25 cellular contexts compared by ENCODE assay signal in genomic region chr2:215620528-215620927, GRCh38.
DNase-seq lines count a peak whose midpoint lies in the region; ATAC-seq, FAIRE-seq and TF ChIP-seq lines count a peak whose summit lies in the region.
"Had no signal": no experiment of that assay in that cellular context is flagged by ENCODE, and none has a peak within 500 bp of the region (broad histone marks: within the 10 kb centered on the region; RNA-seq: fewer than 3 reads in every experiment).

No MANE protein-coding gene starts in this region.

- H3K9me3 ChIP-seq in IMR-90 (ENCODE audit: control insufficient read depth, insufficient read depth, low read length) (no peaks in the 10 kb centered on the region), K562 (replicated peaks; ENCODE audit: control insufficient read depth, insufficient read depth, low read depth, low read length) (peaks cover 3% of the 10 kb centered on the region), aorta (ENCODE audit: control insufficient read depth, low read length) (no peaks in the 10 kb centered on the region)
- H3K9me3 ChIP-seq: MG63, thoracic aorta had no signal

- H2AK9ac ChIP-seq in IMR-90 (replicated peaks; ENCODE audit: low read depth, low read length, poor library complexity) = no peak overlapping the region

- intact Hi-C loops in IMR-90 (cut with micrococcal nuclease) (loop anchor here (5.0 kb wide), 1 partner anchor 158 kb away; no protein-coding TSS in a partner anchor), K562 (cut with micrococcal nuclease) (loop anchor here (1.0 to 5.0 kb wide), 2 partner anchors 168 to 208 kb away; no protein-coding TSS in a partner anchor), aorta (cut with DNase I) (loop anchor here (5.0 to 10.0 kb wide), 2 partner anchors 88 to 186 kb away; partner anchors contain the start of gene FN1 (in 1 of the 2))

- TF ChIP-seq EP300 in K562 (IDR thresholded peaks at IDR 0.05; ENCODE audit: low read length) = no peak

- H2BK120ac ChIP-seq in IMR-90 (ENCODE audit: low read depth, low read length) = peak overlapping the region; percentile 25; the same call in 1 of the 2 replicates

- H3K36me3 Mint-ChIP-seq in nephron progenitor cell (ENCODE audit: low read depth) = peaks cover 17% of the 10 kb centered on the region
- no peaks in the 10 kb centered on the region for H3K36me3 Mint-ChIP-seq in type B pancreatic cell
- H3K36me3 Mint-ChIP-seq: mesothelial cell of epicardium, naive B cell had no signal

- WGBS in IMR-90 (ENCODE audit: extremely low coverage in 2 of 2, insufficient read length in 1 of 2), 2 experiments = 100% methylated on average over 1 of the region's 3 CpGs; no CpG with 5 or more reads in 1 of the 2 experiments
- 58% methylated on average over 3 of the region's 3 CpGs for WGBS in K562 (ENCODE audit: insufficient coverage, low coverage, missing lambda C conversion rate)
- WGBS in aorta, 2 donors = 94 to 100% methylated on average over 3 of the region's 3 CpGs

- H3K27me3 Mint-ChIP-seq in nephron progenitor cell (ENCODE audit: low read depth, poor library complexity) = peaks cover 1% of the 10 kb centered on the region
- no peaks in the 10 kb centered on the region for H3K27me3 Mint-ChIP-seq in type B pancreatic cell

- H3K27me3 ChIP-seq in IMR-90 (ENCODE audit: control insufficient read depth, insufficient read depth, low read length) = no peaks in the 10 kb centered on the region
- H3K27me3 ChIP-seq in K562 (ENCODE audit: control insufficient read depth in 2 of 2, insufficient read depth in 2 of 2, low read length in 2 of 2) = no peaks in the 10 kb centered on the region
- H3K27me3 ChIP-seq in aorta (ENCODE audit: control insufficient read depth in 1 of 2, insufficient read depth in 2 of 2, low read length in 1 of 2) = no peaks in the 10 kb centered on the region
- H3K27me3 ChIP-seq: MG63 had no signal

- no peak for TF ChIP-seq CTCF in IMR-90 (conservative IDR thresholded peaks at IDR 0.05; ENCODE audit: low read depth, low read length)
- TF ChIP-seq CTCF in K562 (IDR thresholded peaks at IDR 0.05 in 2 of 3, conservative IDR thresholded peaks at IDR 0.05 in 1 of 3; ENCODE audit: insufficient read depth in 2 of 3, low read depth in 1 of 3, low read length in 3 of 3) = no peak
- no peak for TF ChIP-seq CTCF in nephron progenitor cell (IDR thresholded peaks at IDR 0.05)
- TF ChIP-seq CTCF in type B pancreatic cell (conservative IDR thresholded peaks at IDR 0.05) = no peak

- CTCF ChIA-PET in IMR-90 (lab: Yijun Ruan, JAX) = no interaction called here
- CTCF ChIA-PET in K562 (lab: Yijun Ruan, JAX; ENCODE audit: low intra/inter-chr PET ratio) = no interaction called here

- no peaks in the 10 kb centered on the region for H3K79me2 ChIP-seq in K562 (ENCODE audit: control insufficient read depth, insufficient read depth, low read length)

- H3K27ac Mint-ChIP-seq in nephron progenitor cell (peak overlapping the region; percentile 64), type B pancreatic cell (no peak overlapping the region)
- H3K27ac Mint-ChIP-seq: activated naive CD8-positive, alpha-beta T cell treated with anti-CD3 and anti-CD28 coated beads, Interleukin-2, amount 50 U/mL, for 24 hours; activated T-cell treated with anti-CD3 and anti-CD28 coated beads, Interleukin-2, amount 50 U/mL, for 72 hours; naive B cell had no signal

- in situ Hi-C loops in IMR-90 (cut with MboI; ENCODE audit: low sequenced_read_pairs) (no loop called here), K562 (cut with MboI) (no loop called here)

- H2AK5ac ChIP-seq in IMR-90 (ENCODE audit: low read depth, low read length) = peak overlapping the region; percentile 62; the same call in 1 of the 2 replicates

- peaks cover 20% of the 10 kb centered on the region for H3K9me3 Mint-ChIP-seq in nephron progenitor cell
- peaks cover 6% of the 10 kb centered on the region for H3K9me3 Mint-ChIP-seq in type B pancreatic cell
- H3K9me3 Mint-ChIP-seq: activated naive CD8-positive, alpha-beta T cell treated with anti-CD3 and anti-CD28 coated beads, Interleukin-2, amount 50 U/mL, for 24 hours; activated T-cell treated with anti-CD3 and anti-CD28 coated beads, Interleukin-2, amount 50 U/mL, for 72 hours; naive B cell had no signal

- no peak overlapping the region; the same call in 1 of the 2 replicates for H4K91ac ChIP-seq in IMR-90 (ENCODE audit: insufficient read depth, low read depth, low read length)

- peak overlapping the region; percentile 61 for H3K4me3 Mint-ChIP-seq in nephron progenitor cell
- peak overlapping the region; percentile 82 for H3K4me3 Mint-ChIP-seq in type B pancreatic cell
- H3K4me3 Mint-ChIP-seq: activated naive CD8-positive, alpha-beta T cell treated with anti-CD3 and anti-CD28 coated beads, Interleukin-2, amount 50 U/mL, for 24 hours; naive B cell had no signal

- H2BK5ac ChIP-seq in IMR-90 (ENCODE audit: low read depth, low read length, poor library complexity, severe bottlenecking) = no peak overlapping the region

- H3K4me1 Mint-ChIP-seq in nephron progenitor cell (peaks cover 64% of the 10 kb centered on the region), type B pancreatic cell (ENCODE audit: unreplicated experiment) (peaks cover 46% of the 10 kb centered on the region)
- H3K4me1 Mint-ChIP-seq: naive B cell had no signal

- H3K9ac ChIP-seq in IMR-90 (ENCODE audit: low read depth, low read length) (no peak overlapping the region), K562 (ENCODE audit: insufficient read depth in 1 of 2, low read depth in 2 of 2, low read length in 2 of 2) (peak overlapping the region in 1 of 2 experiments; percentile 56; a peak in 3 of 4 replicates)
- H3K9ac ChIP-seq: KMS-11 had no signal

- dilution Hi-C loops in IMR-90 (cut with HindIII; ENCODE audit: low sequenced_read_pairs, unreplicated experiment) = no loop called here

- POLR2A ChIA-PET in IMR-90 (lab: Charles Lee; ENCODE audit: unreplicated experiment) = no interaction called here
- POLR2A ChIA-PET in K562 (lab: Yijun Ruan, JAX) = interaction anchor here (0.6 kb wide), 1 partner anchor 124 kb away, joined by 4 read pairs; no protein-coding TSS in a partner anchor

- no peak for FAIRE-seq in K562 (lab: Jason Lieb, UNC)
- FAIRE-seq: RCC 7860, small intestine had no signal

- DNase-seq in IMR-90 (no peak), K562 (ENCODE audit: extremely low read depth in 1 of 4, low spot score in 3 of 4) (no peak), nephron progenitor cell (no peak), type B pancreatic cell (ENCODE audit: extremely low spot score, unreplicated experiment) (no peak), HUDEP-2 (lab: John Stamatoyannopoulos, UW; ENCODE audit: unreplicated experiment in 76 of 76) (no peak), aorta (no peak), GDM1 (lab: John Stamatoyannopoulos, UW) (no peak)
- DNase-seq: activated CD4-positive, alpha-beta T cell treated with anti-CD3 and anti-CD28 coated beads, Interleukin-2, amount 50 U/mL, for 48 hours; activated CD4-positive, CD25-positive, alpha-beta regulatory T cell treated with anti-CD3 and anti-CD28 coated beads, Interleukin-2, amount 50 U/mL, for 72 hours; activated naive CD4-positive, alpha-beta T cell; activated T-cell treated with anti-CD3 and anti-CD28 coated beads, Interleukin-2, amount 50 U/mL, for 72 hours; dermis blood vessel endothelial cell; foreskin fibroblast; islet precursor cell; MG63; naive B cell; NCI-H1436 treated with DMSO at 0.1 percent for 48 hours; NCI-H2081 treated with DMSO at 0.1 percent for 48 hours; stimulated activated naive CD8-positive, alpha-beta T cell treated with anti-CD3 and anti-CD28 coated beads, Interleukin-15, Interleukin-2, amounts not matched to agents 100 U/mL and 50 U/mL, for 24 hours had no signal

- H3K4me3 ChIP-seq in IMR-90 (ENCODE audit: insufficient read depth, low read depth, low read length) (no peak overlapping the region), K562 (no peak overlapping the region), aorta (ENCODE audit: low read length in 2 of 2) (no peak overlapping the region)
- H3K4me3 ChIP-seq: MG63 had no signal

- H2BK15ac ChIP-seq in IMR-90 (ENCODE audit: low read depth, low read length) = peak overlapping the region; percentile 79; the same call in 2 of the 3 replicates

- H2AFZ ChIP-seq in IMR-90 (replicated peaks; ENCODE audit: low read length, poor library complexity) = no peak overlapping the region
- H2AFZ ChIP-seq in K562 (ENCODE audit: low read depth, low read length) = peak overlapping the region; percentile 87

- no peak overlapping the region for H3K14ac ChIP-seq in IMR-90 (replicated peaks; ENCODE audit: low read depth, low read length)

- no peaks in the 10 kb centered on the region for H3K36me3 ChIP-seq in IMR-90 (ENCODE audit: control insufficient read depth, insufficient read depth, low read length)
- H3K36me3 ChIP-seq in K562 (ENCODE audit: control insufficient read depth, insufficient read depth, low read length) = no peaks in the 10 kb centered on the region
- no peaks in the 10 kb centered on the region for H3K36me3 ChIP-seq in aorta (ENCODE audit: control insufficient read depth in 1 of 2, insufficient read depth in 2 of 2, low read length in 1 of 2)
- H3K36me3 ChIP-seq: MG63, thoracic aorta had no signal

- H3K27ac ChIP-seq in IMR-90 (ENCODE audit: insufficient read depth, low read length) = no peak overlapping the region
- H3K27ac ChIP-seq in K562 (ENCODE audit: extremely low read depth, low read depth, low read length) = peak overlapping the region; percentile 81
- H3K27ac ChIP-seq in aorta (ENCODE audit: low read depth in 1 of 2, low read length in 2 of 2) = no peak overlapping the region
- H3K27ac ChIP-seq: KMS-11, thoracic aorta had no signal

- H2BK20ac ChIP-seq in IMR-90 (ENCODE audit: low read depth, low read length) = peak overlapping the region; percentile 47; the same call in 1 of the 2 replicates

- H3K4me2 ChIP-seq in IMR-90 (ENCODE audit: low read depth, low read length) (no peak overlapping the region), K562 (ENCODE audit: insufficient read depth, low read length) (peak overlapping the region; percentile 67)
- H3K4me2 ChIP-seq: KMS-11 had no signal

- H3K79me1 ChIP-seq in IMR-90 (ENCODE audit: low read depth in 1 of 2, low read length in 2 of 2) = no peaks in the 10 kb centered on the region

- BruUV-seq in IMR-90 (replicated peaks; lab: Mats Ljungman, UMichigan) = no TSS peak
- no TSS peak for BruUV-seq in K562 (replicated peaks; lab: Mats Ljungman, UMichigan)

- no peak overlapping the region for H3K23ac ChIP-seq in IMR-90 (ENCODE audit: low read depth, low read length)

- H3K18ac ChIP-seq in IMR-90 (ENCODE audit: low read depth, low read length) = peak overlapping the region; percentile 41; the same call in 1 of the 2 replicates

- H3K56ac ChIP-seq in IMR-90 (ENCODE audit: extremely low read depth, insufficient read depth, low read length) = no peak overlapping the region

- H4K20me1 ChIP-seq in IMR-90 (ENCODE audit: insufficient read depth, low read length) = no peaks in the 10 kb centered on the region
- H4K20me1 ChIP-seq in K562 (replicated peaks; ENCODE audit: control insufficient read depth, insufficient read depth, low read length) = no peaks in the 10 kb centered on the region

- ATAC-seq in IMR-90 (ENCODE audit: low read depth) (no peak), K562 (no peak; the same call in 2 of the 3 replicates), aorta (ENCODE audit: low FRiP score) (no peak)
- ATAC-seq: activated naive CD8-positive, alpha-beta T cell treated with anti-CD3 and anti-CD28 coated beads, Interleukin-2, amount 50 U/mL, for 24 hours; activated T-cell treated with anti-CD3 and anti-CD28 coated beads, Interleukin-2, amount 50 U/mL, for 72 hours; stimulated activated naive CD8-positive, alpha-beta T cell treated with anti-CD3 and anti-CD28 coated beads, Interleukin-15, Interleukin-2, amounts not matched to agents 100 U/mL and 50 U/mL, for 24 hours had no signal

- H4K8ac ChIP-seq in IMR-90 (ENCODE audit: low read depth in 2 of 2, low read length in 2 of 2) = no peak overlapping the region

- H3K9me1 ChIP-seq in IMR-90 (ENCODE audit: insufficient read depth, low read length) (peaks cover 7% of the 10 kb centered on the region), K562 (ENCODE audit: control insufficient read depth, insufficient read depth, low read length) (no peaks in the 10 kb centered on the region)

- peak overlapping the region; percentile 38; the same call in 1 of the 2 replicates for H3K4ac ChIP-seq in IMR-90 (ENCODE audit: low read depth, low read length)

- peaks cover 17% of the 10 kb centered on the region for H3K4me1 ChIP-seq in IMR-90 (ENCODE audit: control insufficient read depth, insufficient read depth, low read length)
- H3K4me1 ChIP-seq in K562 (replicated peaks in 1 of 2; ENCODE audit: control insufficient read depth in 2 of 2, insufficient read depth in 2 of 2, low read length in 2 of 2) = peaks cover 3 to 21% of the 10 kb centered on the region in 2 experiments; a peak in 4 of 5 replicates
- H3K4me1 ChIP-seq in aorta (ENCODE audit: control insufficient read depth in 1 of 2, insufficient read depth in 2 of 2, low read length in 2 of 2) = peaks cover 4 to 12% of the 10 kb centered on the region in 2 donors

- no peak for TF ChIP-seq RAD21 in IMR-90 (IDR thresholded peaks at IDR 0.05; ENCODE audit: low read length)
- TF ChIP-seq RAD21 in K562 (CRISPR knock-in tag; conservative IDR thresholded peaks at IDR 0.05 in 1 of 2, IDR thresholded peaks at IDR 0.05 in 1 of 2) = no peak

- peak overlapping the region; percentile 4; the same call in 1 of the 2 replicates for H4K5ac ChIP-seq in IMR-90 (ENCODE audit: low read depth, low read length)

- TF ChIP-seq POLR2A in IMR-90 (IDR thresholded peaks at IDR 0.05; ENCODE audit: low read depth, low read length) (no peak), K562 (conservative IDR thresholded peaks at IDR 0.05) (no peak)
